In genomic region chr16:4463522-4464163, GRCh38 we compare ENCODE assay signal across 15 cellular contexts. TPM values are rescaled to one million over a fixed set of nuclear protein-coding genes. Genes with fewer than 3 reads are reported as not detected.
DNase-seq lines count a peak whose midpoint lies in the region; ATAC-seq, FAIRE-seq and TF ChIP-seq lines count a peak whose summit lies in the region.
"Had no signal": no experiment of that assay in that cellular context is flagged by ENCODE, and none has a peak within 500 bp of the region (broad histone marks: within the 10 kb centered on the region; RNA-seq: fewer than 3 reads in every experiment).

No MANE protein-coding gene starts in this region.

- no peaks in the 10 kb centered on the region for H3K79me2 ChIP-seq in GM12878 (ENCODE audit: control insufficient read depth, insufficient read depth, low read length)

- peaks cover 8% of the 10 kb centered on the region for H3K4me1 ChIP-seq in CD4-positive, CD25-positive, alpha-beta regulatory T cell (ENCODE audit: control insufficient read depth, insufficient read depth, low read length, poor library complexity, severe bottlenecking)
- H3K4me1 ChIP-seq in GM12878 (ENCODE audit: control insufficient read depth, insufficient read depth, low read length) = no peaks in the 10 kb centered on the region
- peaks cover 40% of the 10 kb centered on the region for H3K4me1 ChIP-seq in CD4-positive, alpha-beta memory T cell (ENCODE audit: insufficient read depth, low read length)

- H3K27ac ChIP-seq in CD4-positive, CD25-positive, alpha-beta regulatory T cell (ENCODE audit: insufficient read depth, low read length, poor library complexity, severe bottlenecking) = no peak overlapping the region
- H3K27ac ChIP-seq in GM12878 (ENCODE audit: control insufficient read depth, insufficient read depth) = no peak overlapping the region
- H3K27ac ChIP-seq in CD4-positive, alpha-beta memory T cell (ENCODE audit: low read depth, low read length) = no peak overlapping the region
- H3K27ac ChIP-seq: adrenal gland, HL-60, ovary had no signal

- H3K4me3 Mint-ChIP-seq in CD4-positive, CD25-positive, alpha-beta regulatory T cell = no peak overlapping the region
- peak overlapping the region; percentile 64 for H3K4me3 Mint-ChIP-seq in natural killer cell
- H3K4me3 Mint-ChIP-seq in CD4-positive, alpha-beta memory T cell = peak overlapping the region in 1 of 8 donors; percentile 48

- intact Hi-C loops in GM12878 (cut with micrococcal nuclease; ENCODE audit: unreplicated experiment) (no loop called here), natural killer cell (cut with micrococcal nuclease) (no loop called here)
- intact Hi-C loops in CD4-positive, alpha-beta memory T cell (cut with micrococcal nuclease) = no loop called here

- FAIRE-seq in HTR-8/SVneo (lab: Jason Lieb, UNC) (peak; percentile 82), GM12878 (lab: Jason Lieb, UNC) (no peak)
- FAIRE-seq: GM12891 had no signal

- H4K20me1 ChIP-seq in GM12878 (ENCODE audit: control insufficient read depth, insufficient read depth) = no peaks in the 10 kb centered on the region; the same call in 1 of the 2 replicates

- H3K27me3 ChIP-seq in CD4-positive, CD25-positive, alpha-beta regulatory T cell (ENCODE audit: control insufficient read depth, insufficient read depth, low read length) = no peaks in the 10 kb centered on the region
- no peaks in the 10 kb centered on the region for H3K27me3 ChIP-seq in GM12878 (replicated peaks in 1 of 2; ENCODE audit: control insufficient read depth in 2 of 2, insufficient read depth in 2 of 2, low read length in 1 of 2)
- H3K27me3 ChIP-seq in CD4-positive, alpha-beta memory T cell (ENCODE audit: insufficient read depth, low read length) = no peaks in the 10 kb centered on the region
- H3K27me3 ChIP-seq: adrenal gland, ovary had no signal

- DNase-seq in CD4-positive, CD25-positive, alpha-beta regulatory T cell = no peak
- DNase-seq in HTR-8/SVneo (ENCODE audit: insufficient read length, low spot score) (no peak), GM12878 (ENCODE audit: low read depth, low spot score) (no peak), natural killer cell (no peak), NCI-H446 (lab: John Stamatoyannopoulos, UW) (no peak), NCI-H2081 (lab: John Stamatoyannopoulos, UW) (no peak), SIG-M5 (lab: John Stamatoyannopoulos, UW) (no peak)
- no peak for DNase-seq in CD4-positive, alpha-beta memory T cell
- DNase-seq: NCI-H187, ovary, T-helper 1 cell had no signal

- in situ Hi-C loops in GM12878 (cut with MboI) = no loop called here

- H3K27ac Mint-ChIP-seq in CD4-positive, CD25-positive, alpha-beta regulatory T cell = peak overlapping the region in 2 of 3 donors; percentile 65 to 71
- peak overlapping the region; percentile 74 to 97 for H3K27ac Mint-ChIP-seq in natural killer cell
- H3K27ac Mint-ChIP-seq in CD4-positive, alpha-beta memory T cell = peak overlapping the region in 2 of 7 donors; percentile 29 to 36

- POLR2A ChIA-PET in GM12878 (lab: Charles Lee) = interaction anchor here (0.5 kb wide), 1 partner anchor 64 kb away, joined by 4 read pairs; no protein-coding TSS in a partner anchor
- POLR2A ChIA-PET in CD4-positive, alpha-beta memory T cell (lab: Charles Lee; ENCODE audit: partially characterized antibody) = interaction anchor here (1.0 to 6.7 kb wide), 3 partner anchors 12 to 42 kb away, joined by 3 to 78 read pairs (median 4); partner anchors contain the start of genes HMOX2 and NMRAL1

- H3K9me3 Mint-ChIP-seq in CD4-positive, CD25-positive, alpha-beta regulatory T cell = no peaks in the 10 kb centered on the region
- H3K9me3 Mint-ChIP-seq in natural killer cell = no peaks in the 10 kb centered on the region
- no peaks in the 10 kb centered on the region for H3K9me3 Mint-ChIP-seq in CD4-positive, alpha-beta memory T cell

- ATAC-seq in CD4-positive, CD25-positive, alpha-beta regulatory T cell (ENCODE audit: low read depth in 2 of 2) = no peak
- no peak for ATAC-seq in GM12878
- ATAC-seq in natural killer cell = no peak
- ATAC-seq: activated CD4-positive, CD25-positive, alpha-beta regulatory T cell treated with anti-CD3 and anti-CD28 coated beads, Interleukin-2, amount 50 U/mL, for 24 hours had no signal

- H3K4me3 ChIP-seq in CD4-positive, CD25-positive, alpha-beta regulatory T cell (ENCODE audit: low read depth, low read length) = no peak overlapping the region
- H3K4me3 ChIP-seq in GM12878 = no peak overlapping the region
- no peak overlapping the region for H3K4me3 ChIP-seq in CD4-positive, alpha-beta memory T cell (ENCODE audit: low read length in 2 of 2)
- H3K4me3 ChIP-seq: adrenal gland, ovary had no signal

- RAD21 ChIA-PET in GM12878 (lab: Charles Lee; ENCODE audit: unreplicated experiment) = no interaction called here

- TF ChIP-seq CTCF in GM12878 (IDR thresholded peaks at IDR 0.05 in 2 of 3, conservative IDR thresholded peaks at IDR 0.05 in 1 of 3; ENCODE audit: control insufficient read depth in 2 of 3, extremely low read depth in 1 of 3, insufficient read depth in 1 of 3, low read depth in 3 of 3, low read length in 3 of 3) (no peak), natural killer cell (IDR thresholded peaks at IDR 0.05) (no peak)

- SMC1A ChIA-PET in GM12878 (lab: Charles Lee; ENCODE audit: uncharacterized antibody, unreplicated experiment) = interaction anchor here (0.8 kb wide), 1 partner anchor 160 kb away, joined by 3 read pairs; no protein-coding TSS in a partner anchor

- H3K4me1 Mint-ChIP-seq in CD4-positive, CD25-positive, alpha-beta regulatory T cell = peaks cover 7 to 32% (median 16%) of the 10 kb centered on the region in 4 donors
- H3K4me1 Mint-ChIP-seq in natural killer cell = peaks cover 38 to 43% of the 10 kb centered on the region in 2 donors
- peaks cover 28 to 44% (median 30%) of the 10 kb centered on the region in 4 donors for H3K4me1 Mint-ChIP-seq in CD4-positive, alpha-beta memory T cell

- H3K9me3 ChIP-seq in CD4-positive, CD25-positive, alpha-beta regulatory T cell (ENCODE audit: control insufficient read depth in 2 of 2, low read length in 2 of 2) = no peaks in the 10 kb centered on the region
- H3K9me3 ChIP-seq in GM12878 (replicated peaks; ENCODE audit: control insufficient read depth, insufficient read depth, low read length) = no peaks in the 10 kb centered on the region
- H3K9me3 ChIP-seq in CD4-positive, alpha-beta memory T cell (ENCODE audit: control insufficient read depth in 1 of 2, low read length in 2 of 2) = no peaks in the 10 kb centered on the region
- H3K9me3 ChIP-seq: adrenal gland, ovary had no signal

- no peak for TF ChIP-seq EP300 in GM12878 (IDR thresholded peaks at IDR 0.05; ENCODE audit: borderline replicate concordance in 1 of 2, control insufficient read depth in 1 of 2, low read depth in 2 of 2, low read length in 2 of 2)

- 97% methylated on average over 22 of the region's 22 CpGs for WGBS in GM12878 (ENCODE audit: insufficient coverage, insufficient replicate concordance, low lambda C conversion rate, missing lambda C conversion rate)

- no peaks in the 10 kb centered on the region for H3K27me3 Mint-ChIP-seq in CD4-positive, CD25-positive, alpha-beta regulatory T cell
- H3K27me3 Mint-ChIP-seq in natural killer cell (ENCODE audit: low read depth in 2 of 2) = no peaks in the 10 kb centered on the region
- H3K27me3 Mint-ChIP-seq in CD4-positive, alpha-beta memory T cell = no peaks in the 10 kb centered on the region

- H2AFZ ChIP-seq in GM12878 (ENCODE audit: control insufficient read depth, low read depth, low read length) = no peak overlapping the region

- BruUV-seq in GM12878 (replicated peaks; lab: Mats Ljungman, UMichigan) = no TSS peak

- no peak for TF ChIP-seq RAD21 in GM12878 (IDR thresholded peaks at IDR 0.05; ENCODE audit: insufficient read depth, low read depth, low read length)

- H3K9ac ChIP-seq in GM12878 (ENCODE audit: control insufficient read depth, insufficient read depth, low read length) = no peak overlapping the region

- TF ChIP-seq POLR2A in GM12878 (IDR thresholded peaks at IDR 0.05; ENCODE audit: low read depth, low read length) = peak; percentile 54; the same call in 1 of the 2 replicates

- H3K4me2 ChIP-seq in GM12878 (ENCODE audit: control insufficient read depth, insufficient read depth) = no peak overlapping the region

- CTCF ChIA-PET in GM12878 (lab: Yijun Ruan, JAX) = no interaction called here
- CTCF ChIA-PET in CD4-positive, alpha-beta memory T cell (lab: Charles Lee; ENCODE audit: partially characterized antibody) = interaction anchor here (0.8 to 1.8 kb wide), 4 partner anchors 11 to 51 kb away, joined by 3 to 6 read pairs (median 3); partner anchors contain the start of genes HMOX2 and NMRAL1

- H3K36me3 Mint-ChIP-seq in CD4-positive, CD25-positive, alpha-beta regulatory T cell = peaks cover 20% of the 10 kb centered on the region
- no peaks in the 10 kb centered on the region for H3K36me3 Mint-ChIP-seq in natural killer cell
- H3K36me3 Mint-ChIP-seq in CD4-positive, alpha-beta memory T cell = peaks cover 27 to 45% of the 10 kb centered on the region in 2 donors

- H3K36me3 ChIP-seq in CD4-positive, CD25-positive, alpha-beta regulatory T cell (ENCODE audit: control insufficient read depth, insufficient read depth, low read length) = peaks cover 36% of the 10 kb centered on the region
- peaks cover 8 to 9% of the 10 kb centered on the region in 2 experiments; a peak in 3 of 4 replicates for H3K36me3 ChIP-seq in GM12878 (ENCODE audit: control insufficient read depth in 2 of 2, insufficient read depth in 2 of 2, low read length in 1 of 2)
- peaks cover 21% of the 10 kb centered on the region for H3K36me3 ChIP-seq in CD4-positive, alpha-beta memory T cell (ENCODE audit: insufficient read depth, low read length)
- H3K36me3 ChIP-seq: ovary had no signal

RNA-seq across cellular contexts. Expression of gene NMRAL1, which starts 10.8 kb away (rescaled TPM):
- total RNA-seq in CD4-positive, CD25-positive, alpha-beta regulatory T cell = 40.7 TPM
- polyA plus RNA-seq in CD4-positive, CD25-positive, alpha-beta regulatory T cell = 10 to 100 TPM; 45.6 to 61.7 (median 51.6) TPM
- total RNA-seq in GM12878 (2013; cell fraction: nucleolus; rRNA removed) = 33.4 and 44.6 TPM in 2 replicates
- total RNA-seq in GM12878 (2014; rRNA removed) (69.7 and 74.8 TPM in 2 replicates), GM12878 (2014; rRNA removed; fragmentation: Illumina TruSeq; extraction: Trizol) (41.6 and 52.5 TPM in 2 replicates), GM12878 (2021) (66.0 and 72.4 TPM in 2 replicates), natural killer cell (10 to 100 TPM; 66.6 to 71.2 (median 69.8) TPM)
- polyA plus RNA-seq in GM12878 (2011; ENCODE audit: low read depth) = 30.3 TPM
- polyA plus RNA-seq in GM12878 (2011; rRNA removed) (19.9 and 33.7 TPM in 2 replicates), GM12878 (2014; fragmentation: Illumina TruSeq; extraction: Trizol) (14.9 and 36.5 TPM in 2 replicates), GM12878 (2014; fragmentation: Nextera tagmentation; extraction: Ambion mirVana) (10 to 100 TPM in 1 of 2 experiments, 1 to 10 TPM in 1; 4.8 to 11.2 TPM), GM12878 (2014; rRNA removed) (74.2 and 74.4 TPM in 2 replicates), GM12878 (2016; fragmentation: Nextera tagmentation; extraction: Ambion mirVana) (100 to 1,000 TPM in 1 of 2 experiments, 10 to 100 TPM in 1; 84.1 to 102 TPM)
- 84.5 and 92.5 TPM in 2 replicates for polyA plus RNA-seq in GM12878 (2011; cell fraction: cytosol; rRNA removed)
- 54.1 and 72.8 TPM in 2 replicates for polyA plus RNA-seq in GM12878 (2011; cell fraction: nucleus; rRNA removed)
- polyA plus RNA-seq in GM12878 (2012) = 39.9 and 42.7 TPM in 2 replicates
- polyA minus RNA-seq in GM12878 (2011; rRNA and poly(A)+ RNA removed) = 32.2 and 58.4 TPM in 2 replicates
- polyA minus RNA-seq in GM12878 (2011; cell fraction: cytosol; rRNA and poly(A)+ RNA removed) = 16.3 and 19.1 TPM in 2 replicates
- polyA minus RNA-seq in GM12878 (2011; cell fraction: nucleus; rRNA and poly(A)+ RNA removed) = 9.1 and 22.4 TPM in 2 replicates
- 10 to 100 TPM; 61.6 to 61.8 TPM for total RNA-seq in CD4-positive, alpha-beta memory T cell
- 10 to 100 TPM; 55.1 to 65.7 TPM for polyA plus RNA-seq in CD4-positive, alpha-beta memory T cell

RNA-seq across cellular contexts. Expression of gene HMOX2, which starts 12.6 kb away (rescaled TPM):
- total RNA-seq in CD4-positive, CD25-positive, alpha-beta regulatory T cell = 41.2 TPM
- 100 to 1,000 TPM; 104 to 145 (median 126) TPM for polyA plus RNA-seq in CD4-positive, CD25-positive, alpha-beta regulatory T cell
- total RNA-seq in GM12878 (2013; cell fraction: nucleolus; rRNA removed) = 23.0 and 24.2 TPM in 2 replicates
- total RNA-seq in GM12878 (2014; rRNA removed) (58.9 and 61.9 TPM in 2 replicates), GM12878 (2014; rRNA removed; fragmentation: Illumina TruSeq; extraction: Trizol) (47.7 and 51.2 TPM in 2 replicates), GM12878 (2021) (53.3 and 56.2 TPM in 2 replicates), natural killer cell (100 to 1,000 TPM in 1 of 3 donors, 10 to 100 TPM in 2; 66.0 to 104 (median 77.3) TPM)
- polyA plus RNA-seq in GM12878 (2011; ENCODE audit: low read depth) = 19.3 TPM
- polyA plus RNA-seq in GM12878 (2011; rRNA removed) (50.4 and 56.7 TPM in 2 replicates), GM12878 (2014; fragmentation: Illumina TruSeq; extraction: Trizol) (47.8 and 61.5 TPM in 2 replicates), GM12878 (2014; fragmentation: Nextera tagmentation; extraction: Ambion mirVana) (10 to 100 TPM; 26.4 to 37.7 TPM), GM12878 (2014; rRNA removed) (70.6 and 70.8 TPM in 2 replicates), GM12878 (2016; fragmentation: Nextera tagmentation; extraction: Ambion mirVana) (100 to 1,000 TPM in 1 of 2 experiments, 10 to 100 TPM in 1; 85.7 to 111 TPM)
- 66.7 and 89.0 TPM in 2 replicates for polyA plus RNA-seq in GM12878 (2011; cell fraction: cytosol; rRNA removed)
- 39.7 and 44.0 TPM in 2 replicates for polyA plus RNA-seq in GM12878 (2011; cell fraction: nucleus; rRNA removed)
- 29.2 and 32.3 TPM in 2 replicates for polyA plus RNA-seq in GM12878 (2012)
- 53.3 and 62.8 TPM in 2 replicates for polyA minus RNA-seq in GM12878 (2011; rRNA and poly(A)+ RNA removed)
- polyA minus RNA-seq in GM12878 (2011; cell fraction: cytosol; rRNA and poly(A)+ RNA removed) = 14.0 and 16.1 TPM in 2 replicates
- 10.4 and 24.4 TPM in 2 replicates for polyA minus RNA-seq in GM12878 (2011; cell fraction: nucleus; rRNA and poly(A)+ RNA removed)
- 10 to 100 TPM; 64.1 to 72.4 TPM for total RNA-seq in CD4-positive, alpha-beta memory T cell
- polyA plus RNA-seq in CD4-positive, alpha-beta memory T cell = 100 to 1,000 TPM; 164 to 206 TPM

RNA-seq across cellular contexts. Expression of gene DNAJA3, which starts 38.0 kb away (rescaled TPM):
- 27.0 TPM for total RNA-seq in CD4-positive, CD25-positive, alpha-beta regulatory T cell
- polyA plus RNA-seq in CD4-positive, CD25-positive, alpha-beta regulatory T cell = 10 to 100 TPM; 27.5 to 49.7 (median 41.8) TPM
- 60.1 and 70.0 TPM in 2 replicates for total RNA-seq in GM12878 (2013; cell fraction: nucleolus; rRNA removed)
- 76.3 and 83.5 TPM in 2 replicates for total RNA-seq in GM12878 (2014; rRNA removed)
- 51.7 and 55.6 TPM in 2 replicates for total RNA-seq in GM12878 (2014; rRNA removed; fragmentation: Illumina TruSeq; extraction: Trizol)
- 56.4 and 65.9 TPM in 2 replicates for total RNA-seq in GM12878 (2021)
- 14.5 TPM for polyA plus RNA-seq in GM12878 (2011; ENCODE audit: low read depth)
- polyA plus RNA-seq in GM12878 (2011; rRNA removed) = 40.8 and 43.1 TPM in 2 replicates
- 45.7 and 57.3 TPM in 2 replicates for polyA plus RNA-seq in GM12878 (2011; cell fraction: cytosol; rRNA removed)
- polyA plus RNA-seq in GM12878 (2011; cell fraction: nucleus; rRNA removed) = 77.1 and 83.1 TPM in 2 replicates
- 26.9 and 35.4 TPM in 2 replicates for polyA plus RNA-seq in GM12878 (2012)
- 29.4 and 51.3 TPM in 2 replicates for polyA plus RNA-seq in GM12878 (2014; fragmentation: Illumina TruSeq; extraction: Trizol)
- 10 to 100 TPM in 1 of 2 experiments, 1 to 10 TPM in 1; 8.4 to 20.4 TPM for polyA plus RNA-seq in GM12878 (2014; fragmentation: Nextera tagmentation; extraction: Ambion mirVana)
- polyA plus RNA-seq in GM12878 (2014; rRNA removed) = 77.4 and 80.1 TPM in 2 replicates
- 100 to 1,000 TPM; 124 to 141 TPM for polyA plus RNA-seq in GM12878 (2016; fragmentation: Nextera tagmentation; extraction: Ambion mirVana)
- polyA minus RNA-seq in GM12878 (2011; rRNA and poly(A)+ RNA removed) = 27.5 and 30.2 TPM in 2 replicates
- 12.6 and 13.5 TPM in 2 replicates for polyA minus RNA-seq in GM12878 (2011; cell fraction: cytosol; rRNA and poly(A)+ RNA removed)
- polyA minus RNA-seq in GM12878 (2011; cell fraction: nucleus; rRNA and poly(A)+ RNA removed) = 21.3 and 42.6 TPM in 2 replicates
- 10 to 100 TPM; 22.1 to 34.2 (median 27.2) TPM for total RNA-seq in natural killer cell
- 10 to 100 TPM; 67.5 to 71.1 TPM for total RNA-seq in CD4-positive, alpha-beta memory T cell
- 10 to 100 TPM; 52.4 to 55.5 TPM for polyA plus RNA-seq in CD4-positive, alpha-beta memory T cell

RNA-seq across cellular contexts. Expression of gene CORO7, which starts 47.2 kb away (rescaled TPM):
- total RNA-seq in CD4-positive, CD25-positive, alpha-beta regulatory T cell = 718 TPM
- polyA plus RNA-seq in CD4-positive, CD25-positive, alpha-beta regulatory T cell = 10 to 100 TPM; 52.5 to 69.3 (median 59.4) TPM
- 187 and 203 TPM in 2 replicates for total RNA-seq in GM12878 (2013; cell fraction: nucleolus; rRNA removed)
- total RNA-seq in GM12878 (2014; rRNA removed) = 43.2 and 56.5 TPM in 2 replicates
- total RNA-seq in GM12878 (2014; rRNA removed; fragmentation: Illumina TruSeq; extraction: Trizol) = 18.9 and 19.0 TPM in 2 replicates
- total RNA-seq in GM12878 (2021) = 89.2 and 91.7 TPM in 2 replicates
- polyA plus RNA-seq in GM12878 (2011; ENCODE audit: low read depth) = 17.8 TPM
- 11.9 and 40.0 TPM in 2 replicates for polyA plus RNA-seq in GM12878 (2011; rRNA removed)
- 37.9 and 44.2 TPM in 2 replicates for polyA plus RNA-seq in GM12878 (2011; cell fraction: cytosol; rRNA removed)
- 362 and 561 TPM in 2 replicates for polyA plus RNA-seq in GM12878 (2011; cell fraction: nucleus; rRNA removed)
- polyA plus RNA-seq in GM12878 (2012) = 49.8 and 53.5 TPM in 2 replicates
- polyA plus RNA-seq in GM12878 (2014; fragmentation: Illumina TruSeq; extraction: Trizol) = 6.0 and 17.2 TPM in 2 replicates
- under 1 TPM; 0.64 to 0.84 TPM for polyA plus RNA-seq in GM12878 (2014; fragmentation: Nextera tagmentation; extraction: Ambion mirVana)
- polyA plus RNA-seq in GM12878 (2014; rRNA removed) = 65.8 and 76.0 TPM in 2 replicates
- 10 to 100 TPM; 47.4 to 49.1 TPM for polyA plus RNA-seq in GM12878 (2016; fragmentation: Nextera tagmentation; extraction: Ambion mirVana)
- polyA minus RNA-seq in GM12878 (2011; rRNA and poly(A)+ RNA removed) = 32.8 and 55.7 TPM in 2 replicates
- 61.5 and 64.5 TPM in 2 replicates for polyA minus RNA-seq in GM12878 (2011; cell fraction: cytosol; rRNA and poly(A)+ RNA removed)
- 68.3 and 121 TPM in 2 replicates for polyA minus RNA-seq in GM12878 (2011; cell fraction: nucleus; rRNA and poly(A)+ RNA removed)
- total RNA-seq in natural killer cell = 100 to 1,000 TPM; 335 to 425 (median 415) TPM
- total RNA-seq in CD4-positive, alpha-beta memory T cell = 100 to 1,000 TPM; 176 to 184 TPM
- polyA plus RNA-seq in CD4-positive, alpha-beta memory T cell = 100 to 1,000 TPM in 1 of 2 donors, 10 to 100 TPM in 1; 48.2 to 139 TPM
